Comparison of ENCODE assay signal across 33 cellular contexts in the genomic region with DNA sequence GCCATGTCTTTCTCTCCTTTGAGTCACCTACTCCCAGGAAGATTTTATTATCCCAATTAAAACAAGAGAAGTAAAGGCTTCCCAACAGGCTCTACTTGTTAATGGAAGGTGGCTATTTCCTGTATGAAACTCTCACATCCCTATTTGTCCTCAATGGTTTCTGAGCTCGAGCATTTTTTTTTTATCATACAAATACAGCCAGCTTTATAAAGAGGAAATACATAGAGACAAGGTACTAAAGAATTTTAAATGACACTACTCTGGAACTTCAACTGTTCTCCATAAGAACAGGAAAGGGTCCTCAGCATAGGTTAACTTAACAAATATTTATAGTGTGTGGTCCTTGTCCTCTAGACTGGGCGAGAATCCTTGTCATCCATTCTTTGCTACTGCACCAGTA.
"Had no signal": no experiment of that assay in that cellular context is flagged by ENCODE, and none has a peak within 500 bp of the region (broad histone marks: within the 10 kb centered on the region; RNA-seq: fewer than 3 reads in every experiment).

No MANE protein-coding gene starts in this region.

- H3K4me3 ChIP-seq: adrenal gland, body of pancreas, esophagus muscularis mucosa, gastrocnemius medialis, heart left ventricle had no signal

- FAIRE-seq: colon had no signal

- DNase-seq: activated CD4-positive, alpha-beta T cell treated with anti-CD3 and anti-CD28 coated beads for 1 hour; activated CD4-positive, alpha-beta T cell treated with anti-CD3 and anti-CD28 coated beads for 4 hours; activated CD4-positive, alpha-beta T cell treated with anti-CD3 and anti-CD28 coated beads, Interleukin-2, amount 10 ng/mL, durations not matched to agents 7 days and 5 days; activated CD4-positive, alpha-beta T cell treated with anti-CD3 and anti-CD28 coated beads, Interleukin-2, amount 50 U/mL, for 4 hours; activated CD8-positive, alpha-beta memory T cell treated with anti-CD3 and anti-CD28 coated beads, Interleukin-2, amount 10 ng/mL, durations not matched to agents 7 days and 5 days; activated CD8-positive, alpha-beta memory T cell treated with anti-CD3 and anti-CD28 coated beads, Interleukin-2, amount 50 U/mL, for 4 hours; activated CD8-positive, alpha-beta T cell treated with anti-CD3 and anti-CD28 coated beads for 36 hours; activated gamma-delta T cell; activated naive CD4-positive, alpha-beta T cell; activated naive CD8-positive, alpha-beta T cell treated with anti-CD3 and anti-CD28 coated beads for 36 hours; activated naive CD8-positive, alpha-beta T cell treated with anti-CD3 and anti-CD28 coated beads, Interleukin-2, amount 50 U/mL, for 24 hours; activated T-cell treated with anti-CD3 and anti-CD28 coated beads, Interleukin-2, amount 50 U/mL, for 1 hour; activated T-cell treated with anti-CD3 and anti-CD28 coated beads, Interleukin-2, amount 50 U/mL, for 48 hours; adrenal gland; amygdala; aorta; body of pancreas; caudate nucleus; cortex of kidney; dermis blood vessel endothelial cell; effector CD4-positive, alpha-beta T cell; effector memory CD8-positive, alpha-beta T cell; erythroblast; foreskin keratinocyte; gastrocnemius medialis; glutamatergic neuron; heart left ventricle; hypothalamus; T-helper 17 cell; T1000 had no signal

- ATAC-seq: activated CD8-positive, alpha-beta memory T cell treated with anti-CD3 and anti-CD28 coated beads, Interleukin-2, amount 10 ng/mL, durations not matched to agents 7 days and 5 days; activated CD8-positive, alpha-beta T cell treated with anti-CD3 and anti-CD28 coated beads for 36 hours; activated naive CD8-positive, alpha-beta T cell treated with anti-CD3 and anti-CD28 coated beads, Interleukin-2, amount 50 U/mL, for 24 hours; body of pancreas; effector memory CD8-positive, alpha-beta T cell; foreskin keratinocyte; gastrocnemius medialis; heart left ventricle; T-helper 17 cell; WTC11 had no signal

- H3K36me3 ChIP-seq: adrenal gland, esophagus muscularis mucosa, gastrocnemius medialis, heart left ventricle had no signal

- H3K4me1 ChIP-seq: body of pancreas, foreskin keratinocyte, gastrocnemius medialis, heart left ventricle had no signal

- H3K27me3 ChIP-seq: adrenal gland, body of pancreas, esophagus muscularis mucosa, foreskin keratinocyte, gastrocnemius medialis, heart left ventricle had no signal

- H3K27ac ChIP-seq: adrenal gland, body of pancreas, esophagus muscularis mucosa, foreskin keratinocyte, gastrocnemius medialis, heart left ventricle had no signal

- H3K9me3 ChIP-seq: adrenal gland, body of pancreas, gastrocnemius medialis had no signal
